In genomic region chr2:157593411-157593810, GRCh38 we compare ENCODE assay signal across 8 cellular contexts.
"Had no signal": no experiment of that assay in that cellular context is flagged by ENCODE, and none has a peak within 500 bp of the region (broad histone marks: within the 10 kb centered on the region; RNA-seq: fewer than 3 reads in every experiment).

No MANE protein-coding gene starts in this region.

- H3K4me3 Mint-ChIP-seq: activated naive CD8-positive, alpha-beta T cell treated with anti-CD3 and anti-CD28 coated beads, Interleukin-2, amount 10 ng/mL, durations not matched to agents 7 days and 5 days; T-helper 2 cell treated with Interferon-gamma antibody and Interleukin-4, amounts not matched to agents 5 μg/mL and 100 μg/mL, for 36 hours had no signal

- H3K36me3 Mint-ChIP-seq: activated naive CD8-positive, alpha-beta T cell treated with anti-CD3 and anti-CD28 coated beads, Interleukin-2, amount 10 ng/mL, durations not matched to agents 7 days and 5 days had no signal

- ATAC-seq: esophagus mucosa had no signal

- H3K9me3 Mint-ChIP-seq: activated naive CD8-positive, alpha-beta T cell treated with anti-CD3 and anti-CD28 coated beads, Interleukin-2, amount 10 ng/mL, durations not matched to agents 7 days and 5 days; T-helper 2 cell treated with Interferon-gamma antibody and Interleukin-4, amounts not matched to agents 5 μg/mL and 100 μg/mL, for 36 hours had no signal

- DNase-seq: activated CD4-positive, alpha-beta T cell treated with anti-CD3 and anti-CD28 coated beads, Interleukin-2, amount 50 U/mL, for 1 hour; activated CD8-positive, alpha-beta memory T cell treated with anti-CD3 and anti-CD28 coated beads for 24 hours; activated naive CD4-positive, alpha-beta T cell; activated naive CD8-positive, alpha-beta T cell treated with anti-CD3 and anti-CD28 coated beads, Interleukin-2, amount 10 ng/mL, durations not matched to agents 7 days and 5 days; stimulated activated CD4-positive, alpha-beta T cell treated with anti-CD3 and anti-CD28 coated beads, Interleukin-12 subunit alpha, Interleukin-12 subunit beta, amount 100 ng/mL, for 4 hours; stimulated activated CD4-positive, alpha-beta T cell treated with anti-CD3 and anti-CD28 coated beads, Interleukin-2, amount 100 ng/mL, for 24 hours had no signal

- H3K27ac Mint-ChIP-seq: activated naive CD8-positive, alpha-beta T cell treated with anti-CD3 and anti-CD28 coated beads, Interleukin-2, amount 10 ng/mL, durations not matched to agents 7 days and 5 days; T-helper 2 cell treated with Interferon-gamma antibody and Interleukin-4, amounts not matched to agents 5 μg/mL and 100 μg/mL, for 36 hours had no signal
